10 cellular contexts compared by ENCODE assay signal in genomic region chr3:159964166-159964973, GRCh38. TPM values are rescaled to one million over a fixed set of nuclear protein-coding genes. Genes with fewer than 3 reads are reported as not detected.
DNase-seq lines count a peak whose midpoint lies in the region; ATAC-seq, FAIRE-seq and TF ChIP-seq lines count a peak whose summit lies in the region.
"Had no signal": no experiment of that assay in that cellular context is flagged by ENCODE, and none has a peak within 500 bp of the region (broad histone marks: within the 10 kb centered on the region; RNA-seq: fewer than 3 reads in every experiment).

No MANE protein-coding gene starts in this region.

- TF ChIP-seq POLR2A in A549 (IDR thresholded peaks at IDR 0.05; ENCODE audit: low read length): no peak

- H3K9me3 ChIP-seq in A549 (no peaks in the 10 kb centered on the region), adipocyte (ENCODE audit: control insufficient read depth, low read length) (no peaks in the 10 kb centered on the region)

- H3K4me1 ChIP-seq in A549 (peaks cover 22% of the 10 kb centered on the region), adipocyte (ENCODE audit: control insufficient read depth, insufficient read depth, low read length) (no peaks in the 10 kb centered on the region)

- no peak overlapping the region for H3K4me3 Mint-ChIP-seq in activated CD4-positive, alpha-beta T cell treated with anti-CD3 and anti-CD28 coated beads, Interleukin-2, amount 10 ng/mL, durations not matched to agents 7 days and 5 days

- WGBS in A549 (ENCODE audit: missing lambda C conversion rate): 16% methylated on average over 7 of the region's 7 CpGs

- H3K27me3 Mint-ChIP-seq in activated CD4-positive, alpha-beta T cell treated with anti-CD3 and anti-CD28 coated beads, Interleukin-2, amount 10 ng/mL, durations not matched to agents 7 days and 5 days: peaks cover 7% of the 10 kb centered on the region

- H3K27ac Mint-ChIP-seq in activated CD4-positive, alpha-beta T cell treated with anti-CD3 and anti-CD28 coated beads, Interleukin-2, amount 10 ng/mL, durations not matched to agents 7 days and 5 days: no peak overlapping the region

- no peaks in the 10 kb centered on the region for H3K27me3 ChIP-seq in adipocyte (replicated peaks; ENCODE audit: control insufficient read depth, insufficient read depth, low read length)

- no peak overlapping the region for H3K9ac ChIP-seq in adipocyte (ENCODE audit: low read length)

- FAIRE-seq in A549 (lab: Jason Lieb, UNC): no peak

- peak overlapping the region; percentile 76 for H3K4me2 ChIP-seq in A549

- peak overlapping the region; percentile 53 to 66 for H3K27ac ChIP-seq in A549

- CTCF ChIA-PET in A549 (lab: Yijun Ruan, JAX): interaction anchor here (1.1 to 2.0 kb wide), 2 partner anchors 24 to 35 kb away, joined by 3 to 7 read pairs; partner anchors contain the start of gene IL12A
- CTCF ChIA-PET in activated CD4-positive, alpha-beta T cell treated with anti-CD3 and anti-CD28 coated beads, Interleukin-2, amount 10 ng/mL, durations not matched to agents 7 days and 5 days (lab: Charles Lee): no interaction called here

- POLR2A ChIA-PET in A549 (lab: Yijun Ruan, JAX): no interaction called here
- POLR2A ChIA-PET in activated CD4-positive, alpha-beta T cell treated with anti-CD3 and anti-CD28 coated beads, Interleukin-2, amount 10 ng/mL, durations not matched to agents 7 days and 5 days (lab: Charles Lee): no interaction called here

- H3K36me3 Mint-ChIP-seq in activated CD4-positive, alpha-beta T cell treated with anti-CD3 and anti-CD28 coated beads, Interleukin-2, amount 10 ng/mL, durations not matched to agents 7 days and 5 days (ENCODE audit: low read depth): no peaks in the 10 kb centered on the region

- intact Hi-C loops in posterior vena cava (cut with DNase I): no loop called here

- TF ChIP-seq CTCF in A549 (IDR thresholded peaks at IDR 0.05): no peak

- ATAC-seq in A549 (peak; percentile 98 to 99), GM18909 (IDR thresholded peaks at IDR 0.05; ENCODE audit: poor library complexity, unreplicated experiment) (peak; percentile 100), HG03039 (IDR thresholded peaks at IDR 0.05; ENCODE audit: unreplicated experiment) (peak; percentile 99), left lobe of liver (no peak)

- H3K4me1 Mint-ChIP-seq in activated CD4-positive, alpha-beta T cell treated with anti-CD3 and anti-CD28 coated beads, Interleukin-2, amount 10 ng/mL, durations not matched to agents 7 days and 5 days: no peaks in the 10 kb centered on the region

- no peak for TF ChIP-seq EP300 in A549 (IDR thresholded peaks at IDR 0.05)

- H3K4me3 ChIP-seq in A549: no peak overlapping the region
- no peak overlapping the region for H3K4me3 ChIP-seq in adipocyte (ENCODE audit: low read length)

- no peaks in the 10 kb centered on the region for H3K36me3 ChIP-seq in adipocyte (ENCODE audit: control insufficient read depth, insufficient read depth, low read length, severe bottlenecking)

- TF ChIP-seq RAD21 in A549 (conservative IDR thresholded peaks at IDR 0.05 in 1 of 2, IDR thresholded peaks at IDR 0.05 in 1 of 2): no peak

- no peaks in the 10 kb centered on the region for H3K9me3 Mint-ChIP-seq in activated CD4-positive, alpha-beta T cell treated with anti-CD3 and anti-CD28 coated beads, Interleukin-2, amount 10 ng/mL, durations not matched to agents 7 days and 5 days

- DNase-seq in A549 (ENCODE audit: low read depth in 1 of 2, low spot score in 1 of 2) (peak; percentile 73 to 80), adipocyte (ENCODE audit: low read depth) (peak; percentile 68), posterior vena cava (ENCODE audit: low spot score) (no peak), cerebellar cortex (ENCODE audit: low spot score) (no peak), left lobe of liver (ENCODE audit: low spot score) (no peak)
- DNase-seq in activated CD4-positive, alpha-beta T cell treated with anti-CD3 and anti-CD28 coated beads, Interleukin-2, amount 10 ng/mL, durations not matched to agents 7 days and 5 days: no peak
- DNase-seq: DND-41 had no signal

TF ChIP-seq in A549, 52 proteins besides CTCF, POLR2A, EP300 and RAD21:
- no peak for TF ChIP-seq KDM1A (IDR thresholded peaks at IDR 0.05; ENCODE audit: low read depth)
- peak; percentile 95 for TF ChIP-seq JUNB (IDR thresholded peaks at IDR 0.05)
- peak; percentile 67; the same call in 1 of the 2 replicates for TF ChIP-seq GATA3 (IDR thresholded peaks at IDR 0.05; ENCODE audit: borderline replicate concordance)
- TF ChIP-seq CEBPB (IDR thresholded peaks at IDR 0.05): peak; percentile 7 to 67; a peak in 2 of 4 replicates
- TF ChIP-seq, protein P1, sequence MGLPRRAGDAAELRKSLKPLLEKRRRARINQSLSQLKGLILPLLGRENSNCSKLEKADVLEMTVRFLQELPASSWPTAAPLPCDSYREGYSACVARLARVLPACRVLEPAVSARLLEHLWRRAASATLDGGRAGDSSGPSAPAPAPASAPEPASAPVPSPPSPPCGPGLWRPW (IDR thresholded peaks at IDR 0.05): no peak
- TF ChIP-seq FOSL2 (IDR thresholded peaks at IDR 0.05): peak; percentile 98
- peak; percentile 97 for TF ChIP-seq FOSL2 (CRISPR knock-in tag; IDR thresholded peaks at IDR 0.05)

RNA-seq across cellular contexts. Expression of gene IL12A, which starts 24.3 kb away (rescaled TPM):
- polyA plus RNA-seq in A549 (2011; rRNA removed): 0.66 and 1.7 TPM in 2 replicates
- polyA plus RNA-seq in A549 (2012; cell fraction: cytosol; rRNA removed): 1.7 and 2.1 TPM in 2 replicates
- polyA plus RNA-seq in A549 (2012; cell fraction: nucleus; rRNA removed): 2.1 and 3.9 TPM in 2 replicates
- 0.76 to 1.3 TPM (median 0.98 TPM) in 3 replicates for polyA plus RNA-seq in A549 (2017; fragmentation: RNase III; extraction: RNeasy Plus Mini Kit Qiagen cat#74134 plus additional on column Dnase treatment)
- polyA minus RNA-seq in A549 (2011; rRNA and poly(A)+ RNA removed): 0.12 TPM in 1 of 2 replicates, not detected in the other
- total RNA-seq in posterior vena cava: under 1 TPM in 1 of 2 donors, not detected in 1; 0.38 TPM
- under 1 TPM in 1 of 2 experiments, not detected in 1; 0.17 TPM for total RNA-seq in activated CD4-positive, alpha-beta T cell treated with anti-CD3 and anti-CD28 coated beads, Interleukin-2, amount 10 ng/mL, durations not matched to agents 7 days and 5 days
- not detected for total RNA-seq in left lobe of liver
- total RNA-seq: subcutaneous adipose tissue had no signal

Comparison
In these comparisons a context has a peak if more than half of its experiments do, and no peak if none do; other contexts are left out.
1. DNase-seq: peak in A549 (2 of 2) and adipocyte (single experiment); none in posterior vena cava (single experiment), cerebellar cortex (single experiment), activated CD4-positive, alpha-beta T cell treated with anti-CD3 and anti-CD28 coated beads, Interleukin-2, amount 10 ng/mL, durations not matched to agents 7 days and 5 days (single experiment) and left lobe of liver (single experiment).